ENCODE assay signal across 10 cellular contexts in genomic region chr13:110509478-110509926, GRCh38. TPM values are rescaled to one million over a fixed set of nuclear protein-coding genes. Genes with fewer than 3 reads are reported as not detected.
A peak's percentile ranks its signal among the peaks of the same experiment; 100 is the strongest.
DNase-seq lines count a peak whose midpoint lies in the region; ATAC-seq and TF ChIP-seq lines count a peak whose summit lies in the region.
"Had no signal": no experiment of that assay in that cellular context is flagged by ENCODE, and none has a peak within 500 bp of the region (broad histone marks: within the 10 kb centered on the region; RNA-seq: fewer than 3 reads in every experiment).

No MANE protein-coding gene starts in this region.

- H3K36me3 Mint-ChIP-seq in stimulated activated naive B cell treated with anti-CD40 and anti-IgM and Interleukin-4, amounts not matched to agents 10 μg/mL and 1 μg/mL and 100 μg/mL, for 72 hours = peaks cover 2 to 3% of the 10 kb centered on the region in 2 donors

- no peak overlapping the region for H3K27ac Mint-ChIP-seq in stimulated activated naive B cell treated with anti-CD40 and anti-IgM and Interleukin-4, amounts not matched to agents 10 μg/mL and 1 μg/mL and 100 μg/mL, for 72 hours

- peaks cover 4 to 8% of the 10 kb centered on the region in 2 donors for H3K27me3 Mint-ChIP-seq in stimulated activated naive B cell treated with anti-CD40 and anti-IgM and Interleukin-4, amounts not matched to agents 10 μg/mL and 1 μg/mL and 100 μg/mL, for 72 hours

- H3K27me3 ChIP-seq in cardiac muscle cell = no peaks in the 10 kb centered on the region
- no peaks in the 10 kb centered on the region for H3K27me3 ChIP-seq in foreskin keratinocyte
- H3K27me3 ChIP-seq: vagina had no signal

- no peaks in the 10 kb centered on the region for H3K9me3 ChIP-seq in cardiac muscle cell (ENCODE audit: low read depth)
- H3K9me3 ChIP-seq: vagina had no signal

- peaks cover 12 to 13% of the 10 kb centered on the region in 2 donors for H3K4me1 Mint-ChIP-seq in stimulated activated naive B cell treated with anti-CD40 and anti-IgM and Interleukin-4, amounts not matched to agents 10 μg/mL and 1 μg/mL and 100 μg/mL, for 72 hours

- peaks cover 50% of the 10 kb centered on the region for H3K4me1 ChIP-seq in cardiac muscle cell (ENCODE audit: low read depth)
- no peaks in the 10 kb centered on the region for H3K4me1 ChIP-seq in foreskin keratinocyte
- H3K4me1 ChIP-seq: vagina had no signal

- peak; percentile 68 for DNase-seq in NCI-H1105 treated with DMSO at 0.1 percent for 48 hours (lab: John Stamatoyannopoulos, UW)
- peak; percentile 60 for DNase-seq in NCI-H82 treated with DMSO at 0.1 percent for 48 hours (lab: John Stamatoyannopoulos, UW; ENCODE audit: unreplicated experiment)
- DNase-seq in cardiac muscle cell (ENCODE audit: low read depth in 1 of 2, low spot score in 1 of 2) = peak in 1 of 2 donors; percentile 50
- no peak for DNase-seq in stimulated activated naive B cell treated with anti-CD40 and anti-IgM and Interleukin-4, amounts not matched to agents 10 μg/mL and 1 μg/mL and 100 μg/mL, for 72 hours
- DNase-seq in NK-92 (lab: John Stamatoyannopoulos, UW; ENCODE audit: unreplicated experiment) = no peak
- no peak for DNase-seq in foreskin keratinocyte
- DNase-seq in dermis blood vessel endothelial cell = no peak
- DNase-seq: Calu3, NCI-H2171 treated with DMSO at 0.1 percent for 48 hours had no signal

- peak overlapping the region; percentile 97 for H3K27ac ChIP-seq in cardiac muscle cell
- H3K27ac ChIP-seq in foreskin keratinocyte = no peak overlapping the region
- H3K27ac ChIP-seq: vagina had no signal

- peak; percentile 5 to 12 for ATAC-seq in stimulated activated naive B cell treated with anti-CD40 and anti-IgM and Interleukin-4, amounts not matched to agents 10 μg/mL and 1 μg/mL and 100 μg/mL, for 72 hours (replicated peaks)
- no peak for ATAC-seq in foreskin keratinocyte

- H3K4me3 Mint-ChIP-seq in stimulated activated naive B cell treated with anti-CD40 and anti-IgM and Interleukin-4, amounts not matched to agents 10 μg/mL and 1 μg/mL and 100 μg/mL, for 72 hours = no peak overlapping the region

- TF ChIP-seq CTCF in cardiac muscle cell (IDR thresholded peaks at IDR 0.05; ENCODE audit: low read depth, low read length) (no peak), foreskin keratinocyte (conservative IDR thresholded peaks at IDR 0.05) (no peak)

- H3K4me3 ChIP-seq in cardiac muscle cell = no peak overlapping the region
- H3K4me3 ChIP-seq: vagina had no signal

- peaks cover 10% of the 10 kb centered on the region for H3K36me3 ChIP-seq in cardiac muscle cell

- no peaks in the 10 kb centered on the region for H3K9me3 Mint-ChIP-seq in stimulated activated naive B cell treated with anti-CD40 and anti-IgM and Interleukin-4, amounts not matched to agents 10 μg/mL and 1 μg/mL and 100 μg/mL, for 72 hours

RNA-seq across cellular contexts. Expression of gene RAB20, which starts 52.0 kb away (rescaled TPM):
- total RNA-seq in cardiac muscle cell (22.4 and 30.8 TPM in 2 replicates), foreskin keratinocyte (3.5 and 4.4 TPM in 2 replicates), dermis blood vessel endothelial cell (1.3 and 1.5 TPM in 2 replicates)
- polyA plus RNA-seq in cardiac muscle cell (14.0 and 20.0 TPM in 2 replicates), foreskin keratinocyte (3.8 TPM in 2 replicates)

Comparison
In these comparisons a context has a peak if more than half of its experiments do, and no peak if none do; other contexts are left out.
1. DNase-seq: peak in NCI-H1105 treated with DMSO at 0.1 percent for 48 hours (single experiment) and NCI-H82 treated with DMSO at 0.1 percent for 48 hours (single experiment); none in stimulated activated naive B cell treated with anti-CD40 and anti-IgM and Interleukin-4, amounts not matched to agents 10 μg/mL and 1 μg/mL and 100 μg/mL, for 72 hours (single experiment), NK-92 (single experiment), foreskin keratinocyte (0 of 2) and dermis blood vessel endothelial cell (single experiment).